8 cellular contexts compared by ENCODE assay signal in genomic region chr1:182615468-182616129, GRCh38. TPM values are rescaled to one million over a fixed set of nuclear protein-coding genes. Genes with fewer than 3 reads are reported as not detected.
DNase-seq lines count a peak whose midpoint lies in the region; ATAC-seq lines count a peak whose summit lies in the region.

No MANE protein-coding gene starts in this region.

- peaks cover under 1% of the 10 kb centered on the region for H3K36me3 Mint-ChIP-seq in activated naive CD4-positive, alpha-beta T cell treated with anti-CD3 and anti-CD28 coated beads, Interleukin-2, amount 10 ng/mL, durations not matched to agents 7 days and 5 days

- H3K9me3 Mint-ChIP-seq in activated naive CD4-positive, alpha-beta T cell treated with anti-CD3 and anti-CD28 coated beads, Interleukin-2, amount 10 ng/mL, durations not matched to agents 7 days and 5 days, result peaks cover 4% of the 10 kb centered on the region

- CTCF ChIA-PET in activated naive CD4-positive, alpha-beta T cell treated with anti-CD3 and anti-CD28 coated beads, Interleukin-2, amount 10 ng/mL, durations not matched to agents 7 days and 5 days (lab: Charles Lee), result interaction anchor here (0.6 to 2.1 kb wide), 9 partner anchors 9 to 526 kb away, joined by 3 to 8 read pairs (median 4); partner anchors contain the start of gene RGS16

- DNase-seq in NK-92 treated with Interleukin-12 subunit alpha and Interleukin-12 subunit beta, amount 100 ng/mL, for 24 hours (lab: John Stamatoyannopoulos, UW), result peak; percentile 33
- no peak for DNase-seq in NK-92 (lab: John Stamatoyannopoulos, UW; ENCODE audit: unreplicated experiment)
- DNase-seq in NCI-H524 treated with DMSO at 0.1 percent for 48 hours (lab: John Stamatoyannopoulos, UW), result peak; percentile 81
- peak; percentile 44 for DNase-seq in activated naive CD4-positive, alpha-beta T cell treated with anti-CD3 and anti-CD28 coated beads, Interleukin-2, amount 10 ng/mL, durations not matched to agents 7 days and 5 days
- peak in 33 of 42 donors; percentile 29 to 84 (median 56) for DNase-seq in head of caudate nucleus
- peak; percentile 91 for DNase-seq in posterior vena cava (ENCODE audit: low spot score)
- no peak for DNase-seq in RKO (ENCODE audit: low spot score)

- intact Hi-C loops in head of caudate nucleus (cut with DNase I), result no loop called here
- intact Hi-C loops in posterior vena cava (cut with DNase I), result no loop called here

- H3K4me3 Mint-ChIP-seq in activated naive CD4-positive, alpha-beta T cell treated with anti-CD3 and anti-CD28 coated beads, Interleukin-2, amount 10 ng/mL, durations not matched to agents 7 days and 5 days, result peak overlapping the region; percentile 60

- peak overlapping the region; percentile 64 for H3K27ac Mint-ChIP-seq in activated naive CD4-positive, alpha-beta T cell treated with anti-CD3 and anti-CD28 coated beads, Interleukin-2, amount 10 ng/mL, durations not matched to agents 7 days and 5 days

- H3K4me1 Mint-ChIP-seq in activated naive CD4-positive, alpha-beta T cell treated with anti-CD3 and anti-CD28 coated beads, Interleukin-2, amount 10 ng/mL, durations not matched to agents 7 days and 5 days, result peaks cover 47% of the 10 kb centered on the region

- H3K27me3 Mint-ChIP-seq in activated naive CD4-positive, alpha-beta T cell treated with anti-CD3 and anti-CD28 coated beads, Interleukin-2, amount 10 ng/mL, durations not matched to agents 7 days and 5 days, result peaks cover 88% of the 10 kb centered on the region

- ATAC-seq in HG02852 (IDR thresholded peaks at IDR 0.05; ENCODE audit: unreplicated experiment), result peak; percentile 26

RNA-seq across cellular contexts. Expression of gene RGS16, which starts 11.4 kb away (rescaled TPM):
- 1 to 10 TPM; 3.1 to 6.9 TPM for total RNA-seq in posterior vena cava

RNA-seq across cellular contexts. Expression of gene RNASEL, which starts 26.5 kb away (rescaled TPM):
- total RNA-seq in posterior vena cava, result 1 to 10 TPM; 5.1 to 9.2 TPM

Comparison
In these comparisons a context has a peak if more than half of its experiments do, and no peak if none do; other contexts are left out.
1. DNase-seq: peak in NK-92 treated with Interleukin-12 subunit alpha and Interleukin-12 subunit beta, amount 100 ng/mL, for 24 hours (single experiment), NCI-H524 treated with DMSO at 0.1 percent for 48 hours (single experiment), activated naive CD4-positive, alpha-beta T cell treated with anti-CD3 and anti-CD28 coated beads, Interleukin-2, amount 10 ng/mL, durations not matched to agents 7 days and 5 days (single experiment), head of caudate nucleus (33 of 42) and posterior vena cava (single experiment); none in NK-92 (single experiment) and RKO (single experiment).